Comparison of ENCODE assay signal across 17 cellular contexts in the genomic region with DNA sequence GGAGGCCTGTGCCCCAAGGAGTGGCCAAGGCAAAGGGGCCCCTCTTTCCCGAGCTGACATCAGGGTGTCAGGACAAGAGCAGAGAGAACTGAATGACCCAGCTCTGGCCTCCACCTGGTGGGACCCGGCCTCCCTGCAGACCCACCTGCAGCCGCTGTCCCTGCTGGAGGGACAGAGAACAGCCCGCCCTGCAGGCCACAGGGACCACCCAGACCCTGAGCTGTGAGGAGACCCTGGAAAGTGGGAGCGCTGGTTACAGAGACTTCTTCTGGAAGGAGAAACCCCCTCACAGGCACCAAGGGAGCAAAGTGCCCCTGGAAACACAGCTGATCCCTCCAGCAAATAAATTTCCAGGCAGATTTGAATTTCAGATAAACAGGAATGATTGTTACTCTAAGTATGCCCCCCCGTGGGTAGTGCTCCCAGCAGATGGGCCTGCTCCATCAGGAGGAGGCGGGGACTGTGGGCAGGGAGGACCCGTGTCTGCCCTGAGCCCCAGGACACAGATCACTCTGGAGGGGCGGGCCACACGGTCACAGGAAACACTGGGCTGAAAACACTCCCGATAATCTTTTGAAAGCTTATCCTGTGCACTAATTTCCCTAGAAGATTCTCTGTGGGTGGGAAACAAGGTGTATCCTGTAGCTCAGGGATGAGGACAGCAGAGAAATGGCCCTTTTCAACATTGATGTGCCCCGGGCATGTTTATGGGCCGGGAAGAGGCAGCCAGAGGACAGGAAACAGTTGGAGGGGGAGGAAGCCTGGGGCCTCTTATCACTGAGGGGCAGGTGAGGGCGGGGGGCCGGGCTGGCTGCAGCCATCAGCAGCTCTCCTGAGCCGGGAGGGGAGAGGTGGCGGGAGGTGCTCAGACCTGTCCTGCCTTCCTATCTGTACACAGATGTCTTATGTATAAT.
A peak's percentile ranks its signal among the peaks of the same experiment; 100 is the strongest.
DNase-seq lines count a peak whose midpoint lies in the region; ATAC-seq and TF ChIP-seq lines count a peak whose summit lies in the region.
"Had no signal": no experiment of that assay in that cellular context is flagged by ENCODE, and none has a peak within 500 bp of the region (broad histone marks: within the 10 kb centered on the region; RNA-seq: fewer than 3 reads in every experiment).

No MANE protein-coding gene starts in this region.

- H3K36me3 ChIP-seq in BE2C (no peaks in the 10 kb centered on the region), KOPT-K1 (ENCODE audit: insufficient read depth, low read length) (no peaks in the 10 kb centered on the region), mesodermal cell (ENCODE audit: control insufficient read depth, insufficient read depth, low read length) (no peaks in the 10 kb centered on the region), MG63 (no peaks in the 10 kb centered on the region)
- H3K36me3 ChIP-seq: suprapubic skin had no signal

- CTCF ChIA-PET in activated CD4-positive, alpha-beta memory T cell treated with anti-CD3 and anti-CD28 coated beads, Interleukin-2, amount 10 ng/mL, durations not matched to agents 7 days and 5 days (lab: Charles Lee): no interaction called here

- peak; percentile 40; the same call in 1 of the 2 replicates for TF ChIP-seq CTCF in BE2C (IDR thresholded peaks at IDR 0.05; ENCODE audit: low read depth, low read length)

- H3K4me3 ChIP-seq in BE2C (ENCODE audit: low read depth, low read length) (peak overlapping the region; percentile 47), mesodermal cell (ENCODE audit: extremely low read depth, insufficient read depth, low read length, poor library complexity, severe bottlenecking) (no peak overlapping the region), MG63 (no peak overlapping the region)
- H3K4me3 ChIP-seq: suprapubic skin had no signal

- H3K27me3 ChIP-seq in BE2C (no peaks in the 10 kb centered on the region), MG63 (no peaks in the 10 kb centered on the region)

- peaks cover 21% of the 10 kb centered on the region for H3K4me1 ChIP-seq in BE2C
- H3K4me1 ChIP-seq in mesodermal cell (ENCODE audit: control insufficient read depth, insufficient read depth, low read length, poor library complexity, severe bottlenecking): peaks cover 8% of the 10 kb centered on the region

- no peaks in the 10 kb centered on the region for H3K9me3 Mint-ChIP-seq in activated CD4-positive, alpha-beta memory T cell treated with anti-CD3 and anti-CD28 coated beads, Interleukin-2, amount 10 ng/mL, durations not matched to agents 7 days and 5 days

- no peaks in the 10 kb centered on the region for H3K36me3 Mint-ChIP-seq in activated CD4-positive, alpha-beta memory T cell treated with anti-CD3 and anti-CD28 coated beads, Interleukin-2, amount 10 ng/mL, durations not matched to agents 7 days and 5 days (ENCODE audit: low read depth)
- H3K36me3 Mint-ChIP-seq: IgD-negative memory B cell, T-cell had no signal

- H3K9me3 ChIP-seq in BE2C: no peaks in the 10 kb centered on the region; the same call in 1 of the 2 replicates
- H3K9me3 ChIP-seq in KOPT-K1 (ENCODE audit: insufficient read depth, low read length, poor library complexity, severe bottlenecking): peaks cover 7% of the 10 kb centered on the region
- H3K9me3 ChIP-seq in mesodermal cell (ENCODE audit: control insufficient read depth, low read length): no peaks in the 10 kb centered on the region
- H3K9me3 ChIP-seq in MG63: no peaks in the 10 kb centered on the region
- H3K9me3 ChIP-seq: suprapubic skin had no signal

- H3K27ac ChIP-seq in KOPT-K1 (ENCODE audit: low read depth, low read length, poor library complexity, severe bottlenecking) (peak overlapping the region; percentile 28), mesodermal cell (ENCODE audit: low read depth, low read length, severe bottlenecking) (peak overlapping the region; percentile 49)
- H3K27ac ChIP-seq: suprapubic skin had no signal

- H3K4me1 Mint-ChIP-seq in activated CD4-positive, alpha-beta memory T cell treated with anti-CD3 and anti-CD28 coated beads, Interleukin-2, amount 10 ng/mL, durations not matched to agents 7 days and 5 days: no peaks in the 10 kb centered on the region

- POLR2A ChIA-PET in activated CD4-positive, alpha-beta memory T cell treated with anti-CD3 and anti-CD28 coated beads, Interleukin-2, amount 10 ng/mL, durations not matched to agents 7 days and 5 days (lab: Charles Lee): no interaction called here

- 25 to 43% methylated on average over 8 to 12 of the region's 17 CpGs for WGBS in mesodermal cell (ENCODE audit: insufficient coverage in 2 of 2), 2 experiments

- DNase-seq in BE2C (peak; percentile 80), dermis microvascular lymphatic vessel endothelial cell (ENCODE audit: low read depth in 2 of 2) (peak; percentile 91 to 99), left lobe of liver (ENCODE audit: low spot score) (no peak), NCI-H510A treated with DMSO at 0.1 percent for 48 hours (lab: John Stamatoyannopoulos, UW) (no peak), MG63 (no peak)
- no peak for DNase-seq in activated CD4-positive, alpha-beta memory T cell treated with anti-CD3 and anti-CD28 coated beads, Interleukin-2, amount 10 ng/mL, durations not matched to agents 7 days and 5 days
- DNase-seq: activated CD8-positive, alpha-beta memory T cell treated with anti-CD3 and anti-CD28 coated beads, Interleukin-2, amount 50 U/mL, for 4 hours; AML-193; amniotic stem cell; NCI-H774; nucleus accumbens; stimulated activated CD4-positive, alpha-beta T cell treated with anti-CD3 and anti-CD28 coated beads, Interleukin-4, amount 100 ng/mL, for 24 hours; T-cell had no signal

- no peak for ATAC-seq in left lobe of liver
- ATAC-seq: T-cell had no signal

- peaks cover 2% of the 10 kb centered on the region for H3K27me3 Mint-ChIP-seq in activated CD4-positive, alpha-beta memory T cell treated with anti-CD3 and anti-CD28 coated beads, Interleukin-2, amount 10 ng/mL, durations not matched to agents 7 days and 5 days

- no peak overlapping the region for H3K27ac Mint-ChIP-seq in activated CD4-positive, alpha-beta memory T cell treated with anti-CD3 and anti-CD28 coated beads, Interleukin-2, amount 10 ng/mL, durations not matched to agents 7 days and 5 days
- H3K27ac Mint-ChIP-seq: IgD-negative memory B cell, T-cell had no signal

- no peak overlapping the region for H3K4me3 Mint-ChIP-seq in activated CD4-positive, alpha-beta memory T cell treated with anti-CD3 and anti-CD28 coated beads, Interleukin-2, amount 10 ng/mL, durations not matched to agents 7 days and 5 days
- H3K4me3 Mint-ChIP-seq: IgD-negative memory B cell, T-cell had no signal

Comparison
In these comparisons a context has a peak if more than half of its experiments do, and no peak if none do; other contexts are left out.
1. DNase-seq: peak in BE2C (single experiment) and dermis microvascular lymphatic vessel endothelial cell (2 of 2); none in left lobe of liver (single experiment), activated CD4-positive, alpha-beta memory T cell treated with anti-CD3 and anti-CD28 coated beads, Interleukin-2, amount 10 ng/mL, durations not matched to agents 7 days and 5 days (single experiment), NCI-H510A treated with DMSO at 0.1 percent for 48 hours (single experiment) and MG63 (single experiment).